ENCODE assay signal across 6 cellular contexts in genomic region chr7:24955313-24955712, GRCh38.
"Had no signal": no experiment of that assay in that cellular context is flagged by ENCODE, and none has a peak within 500 bp of the region (broad histone marks: within the 10 kb centered on the region; RNA-seq: fewer than 3 reads in every experiment).

No MANE protein-coding gene starts in this region.

- DNase-seq: H9, HCEC 1CT, IMR-90, KBM-7 had no signal

- H3K4me3 Mint-ChIP-seq: GM23338, H9, HFFc6 had no signal

- ATAC-seq: GM23338 had no signal

- H3K27ac Mint-ChIP-seq: GM23338 had no signal

- H2AFZ ChIP-seq: GM23338 had no signal

- H3K9me3 Mint-ChIP-seq: GM23338, H9, HFFc6 had no signal

- H3K4me2 ChIP-seq: GM23338 had no signal

- H3K4me3 ChIP-seq: GM23338 had no signal
